8 cellular contexts compared by ENCODE assay signal in the genomic region with DNA sequence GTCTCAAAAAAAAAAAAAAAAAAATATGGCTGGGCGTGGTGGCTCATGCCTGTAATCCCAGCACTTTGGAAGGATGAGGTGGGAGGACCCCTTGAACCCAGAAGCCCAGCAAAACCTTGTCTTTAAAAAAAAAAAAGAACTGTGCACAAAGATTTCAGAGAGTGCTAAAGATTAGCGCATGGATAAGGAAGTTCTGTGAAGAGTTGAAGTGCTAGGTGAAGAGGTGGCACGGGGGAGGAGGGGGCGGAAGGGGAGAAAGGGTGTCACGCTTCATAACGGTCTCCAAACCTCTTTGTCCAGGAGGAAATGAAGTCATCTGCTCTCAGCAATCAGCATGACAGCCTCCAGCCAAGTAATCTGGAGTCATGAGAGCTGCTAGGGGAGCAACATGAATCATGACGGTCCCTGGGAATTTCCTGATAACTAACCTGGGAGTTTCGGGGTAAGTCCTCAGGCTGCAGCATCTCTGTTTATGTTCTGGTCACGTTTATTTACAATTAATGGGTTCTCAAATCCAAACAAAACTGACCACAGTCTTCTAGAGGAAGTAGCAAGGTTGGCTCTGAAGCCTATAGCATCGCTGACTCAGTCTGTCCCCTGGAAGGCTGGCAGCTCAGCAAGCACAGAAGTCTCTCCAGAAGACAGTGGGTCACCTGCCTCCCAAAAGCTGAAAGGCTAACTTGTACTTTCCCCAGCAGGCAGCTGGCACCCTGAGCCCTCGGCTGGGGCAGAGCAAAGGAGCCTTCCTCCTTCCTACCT. TPM values are rescaled to one million over a fixed set of nuclear protein-coding genes. Genes with fewer than 3 reads are reported as not detected.
DNase-seq lines count a peak whose midpoint lies in the region; ATAC-seq and TF ChIP-seq lines count a peak whose summit lies in the region.

No MANE protein-coding gene starts in this region.

- peaks cover 64% of the 10 kb centered on the region for H3K4me1 ChIP-seq in RWPE2 (ENCODE audit: insufficient read depth, poor library complexity, severe bottlenecking)

- peak overlapping the region; percentile 56 for H3K4me3 Mint-ChIP-seq in activated naive CD8-positive, alpha-beta T cell treated with anti-CD3 and anti-CD28 coated beads, Interleukin-2, amount 10 ng/mL, durations not matched to agents 7 days and 5 days
- H3K4me3 Mint-ChIP-seq in stimulated activated effector memory CD8-positive, alpha-beta T cell treated with anti-CD3 and anti-CD28 coated beads, Interleukin-12 subunit alpha, Interleukin-12 subunit beta, amount 100 ng/mL, for 72 hours: peak overlapping the region; percentile 89

- H3K36me3 ChIP-seq in RWPE2 (ENCODE audit: low read depth): peaks cover 23% of the 10 kb centered on the region

- no peaks in the 10 kb centered on the region for H3K27me3 ChIP-seq in RWPE2 (ENCODE audit: insufficient read depth, poor library complexity, severe bottlenecking)

- peak overlapping the region; percentile 26 for H3K27ac Mint-ChIP-seq in activated naive CD8-positive, alpha-beta T cell treated with anti-CD3 and anti-CD28 coated beads, Interleukin-2, amount 10 ng/mL, durations not matched to agents 7 days and 5 days
- H3K27ac Mint-ChIP-seq in stimulated activated effector memory CD8-positive, alpha-beta T cell treated with anti-CD3 and anti-CD28 coated beads, Interleukin-12 subunit alpha, Interleukin-12 subunit beta, amount 100 ng/mL, for 72 hours: no peak overlapping the region

- H3K9me3 ChIP-seq in RWPE2 (ENCODE audit: severe bottlenecking): no peaks in the 10 kb centered on the region

- no peaks in the 10 kb centered on the region for H3K9me3 Mint-ChIP-seq in activated naive CD8-positive, alpha-beta T cell treated with anti-CD3 and anti-CD28 coated beads, Interleukin-2, amount 10 ng/mL, durations not matched to agents 7 days and 5 days
- no peaks in the 10 kb centered on the region for H3K9me3 Mint-ChIP-seq in stimulated activated effector memory CD8-positive, alpha-beta T cell treated with anti-CD3 and anti-CD28 coated beads, Interleukin-12 subunit alpha, Interleukin-12 subunit beta, amount 100 ng/mL, for 72 hours

- H3K4me1 Mint-ChIP-seq in activated naive CD8-positive, alpha-beta T cell treated with anti-CD3 and anti-CD28 coated beads, Interleukin-2, amount 10 ng/mL, durations not matched to agents 7 days and 5 days: peaks cover 34% of the 10 kb centered on the region
- peaks cover 47% of the 10 kb centered on the region for H3K4me1 Mint-ChIP-seq in stimulated activated effector memory CD8-positive, alpha-beta T cell treated with anti-CD3 and anti-CD28 coated beads, Interleukin-12 subunit alpha, Interleukin-12 subunit beta, amount 100 ng/mL, for 72 hours

- DNase-seq in GM04503 (ENCODE audit: low read depth): peak; percentile 93
- peak; percentile 82 for DNase-seq in RWPE2 (ENCODE audit: low spot score)
- DNase-seq in activated naive CD8-positive, alpha-beta T cell treated with anti-CD3 and anti-CD28 coated beads, Interleukin-2, amount 10 ng/mL, durations not matched to agents 7 days and 5 days: no peak
- DNase-seq in kidney glomerular epithelial cell (lab: John Stamatoyannopoulos, UW): peak; percentile 95
- peak in 1 of 2 donors; percentile 65 for DNase-seq in stimulated activated effector memory CD8-positive, alpha-beta T cell treated with anti-CD3 and anti-CD28 coated beads, Interleukin-12 subunit alpha, Interleukin-12 subunit beta, amount 100 ng/mL, for 72 hours (ENCODE audit: low spot score in 2 of 2)
- DNase-seq in NCI-H1105 treated with DMSO at 0.1 percent for 48 hours (lab: John Stamatoyannopoulos, UW): no peak

- ATAC-seq in HG02852 (IDR thresholded peaks at IDR 0.05; ENCODE audit: unreplicated experiment) (peak; percentile 58), RWPE2 (ENCODE audit: low read depth) (peak; percentile 37), GM18858 (IDR thresholded peaks at IDR 0.05; ENCODE audit: unreplicated experiment) (no peak)
- ATAC-seq in activated naive CD8-positive, alpha-beta T cell treated with anti-CD3 and anti-CD28 coated beads, Interleukin-2, amount 10 ng/mL, durations not matched to agents 7 days and 5 days (ENCODE audit: low read depth): peak; percentile 50
- ATAC-seq in stimulated activated effector memory CD8-positive, alpha-beta T cell treated with anti-CD3 and anti-CD28 coated beads, Interleukin-12 subunit alpha, Interleukin-12 subunit beta, amount 100 ng/mL, for 72 hours: peak; percentile 83

- peak overlapping the region; percentile 92 for H3K27ac ChIP-seq in RWPE2 (ENCODE audit: poor library complexity, severe bottlenecking)

- H3K4me3 ChIP-seq in RWPE2 (ENCODE audit: severe bottlenecking): no peak overlapping the region

- peaks cover 54% of the 10 kb centered on the region for H3K27me3 Mint-ChIP-seq in activated naive CD8-positive, alpha-beta T cell treated with anti-CD3 and anti-CD28 coated beads, Interleukin-2, amount 10 ng/mL, durations not matched to agents 7 days and 5 days

- H3K36me3 Mint-ChIP-seq in activated naive CD8-positive, alpha-beta T cell treated with anti-CD3 and anti-CD28 coated beads, Interleukin-2, amount 10 ng/mL, durations not matched to agents 7 days and 5 days: peaks cover 1% of the 10 kb centered on the region
- H3K36me3 Mint-ChIP-seq in stimulated activated effector memory CD8-positive, alpha-beta T cell treated with anti-CD3 and anti-CD28 coated beads, Interleukin-12 subunit alpha, Interleukin-12 subunit beta, amount 100 ng/mL, for 72 hours: peaks cover 6% of the 10 kb centered on the region

- TF ChIP-seq CTCF in RWPE2 (IDR thresholded peaks at IDR 0.05; ENCODE audit: poor library complexity, severe bottlenecking): no peak

- POLR2A ChIA-PET in activated naive CD8-positive, alpha-beta T cell treated with anti-CD3 and anti-CD28 coated beads, Interleukin-2, amount 10 ng/mL, durations not matched to agents 7 days and 5 days (lab: Charles Lee): no interaction called here

RNA-seq across cellular contexts. Expression of gene PLAU, which starts 1.9 kb away (rescaled TPM):
- under 1 TPM; 0.61 to 0.62 TPM for total RNA-seq in activated naive CD8-positive, alpha-beta T cell treated with anti-CD3 and anti-CD28 coated beads, Interleukin-2, amount 10 ng/mL, durations not matched to agents 7 days and 5 days

RNA-seq across cellular contexts. Expression of gene CAMK2G, which starts 34.7 kb away (rescaled TPM):
- total RNA-seq in activated naive CD8-positive, alpha-beta T cell treated with anti-CD3 and anti-CD28 coated beads, Interleukin-2, amount 10 ng/mL, durations not matched to agents 7 days and 5 days: 10 to 100 TPM; 48.6 to 53.5 TPM

Comparison
In these comparisons a context has a peak if more than half of its experiments do, and no peak if none do; other contexts are left out.
1. DNase-seq: peak in GM04503 (single experiment), RWPE2 (single experiment) and kidney glomerular epithelial cell (single experiment); none in activated naive CD8-positive, alpha-beta T cell treated with anti-CD3 and anti-CD28 coated beads, Interleukin-2, amount 10 ng/mL, durations not matched to agents 7 days and 5 days (single experiment) and NCI-H1105 treated with DMSO at 0.1 percent for 48 hours (single experiment).